In the genomic region with DNA sequence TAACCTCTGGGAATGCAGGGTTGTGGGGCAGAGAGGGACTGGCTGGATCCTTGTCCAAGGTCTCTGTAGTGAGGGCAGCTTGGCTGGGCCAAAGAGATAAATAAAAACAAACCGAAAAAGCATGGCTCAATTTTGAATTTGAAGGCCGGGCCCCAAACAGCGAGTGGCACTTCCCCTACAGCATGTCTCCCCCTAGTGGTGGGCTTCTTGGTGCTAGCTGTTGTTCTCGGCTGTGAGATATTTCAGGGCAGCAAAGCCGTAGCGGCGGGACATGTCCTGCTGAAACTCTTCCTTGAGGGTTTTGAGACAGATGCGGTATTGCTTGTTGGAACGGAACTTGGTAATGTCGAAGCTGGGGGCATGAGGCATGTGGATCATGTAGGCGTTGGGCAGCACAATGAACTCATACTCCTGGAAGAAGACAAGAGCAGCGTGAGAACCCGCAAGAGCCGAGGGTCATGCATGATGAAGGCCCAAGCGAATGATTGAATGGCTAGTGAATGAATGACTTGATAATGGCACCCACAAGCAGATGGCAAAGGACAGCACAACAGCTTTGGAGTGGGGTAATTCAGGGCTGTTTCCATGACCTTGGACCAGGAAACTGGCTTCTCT, we compare ENCODE assay signal across 9 cellular contexts.
A peak's percentile ranks its signal among the peaks of the same experiment; 100 is the strongest.
DNase-seq lines count a peak whose midpoint lies in the region; ATAC-seq and TF ChIP-seq lines count a peak whose summit lies in the region.
"Had no signal": no experiment of that assay in that cellular context is flagged by ENCODE, and none has a peak within 500 bp of the region (broad histone marks: within the 10 kb centered on the region; RNA-seq: fewer than 3 reads in every experiment).

No MANE protein-coding gene starts in this region.

- H3K4me1 Mint-ChIP-seq in HFFc6 (ENCODE audit: low read depth) (no peaks in the 10 kb centered on the region), neural progenitor cell (peaks cover 8% of the 10 kb centered on the region)
- H3K4me1 Mint-ChIP-seq in activated naive CD8-positive, alpha-beta T cell treated with anti-CD3 and anti-CD28 coated beads, Interleukin-2, amount 50 U/mL, for 24 hours, result peaks cover 15% of the 10 kb centered on the region
- H3K4me1 Mint-ChIP-seq in natural killer cell treated with Interleukin-12 subunit alpha and Interleukin-12 subunit beta and Interleukin-15 and Interleukin-18, amount 100 ng/mL, for 72 hours (ENCODE audit: low read depth in 2 of 2), result no peaks in the 10 kb centered on the region
- H3K4me1 Mint-ChIP-seq: activated naive CD4-positive, alpha-beta T cell treated with anti-CD3 and anti-CD28 coated beads, Interleukin-2, amount 50 U/mL, for 24 hours had no signal

- H3K9me3 ChIP-seq in neural progenitor cell (ENCODE audit: low read depth) (no peaks in the 10 kb centered on the region), vagina (no peaks in the 10 kb centered on the region)

- peaks cover 18% of the 10 kb centered on the region for H3K36me3 Mint-ChIP-seq in HFFc6 (ENCODE audit: low read depth)
- no peaks in the 10 kb centered on the region for H3K36me3 Mint-ChIP-seq in activated naive CD8-positive, alpha-beta T cell treated with anti-CD3 and anti-CD28 coated beads, Interleukin-2, amount 50 U/mL, for 24 hours (ENCODE audit: low read depth)
- H3K36me3 Mint-ChIP-seq in neural progenitor cell, result peaks cover 34% of the 10 kb centered on the region
- H3K36me3 Mint-ChIP-seq in natural killer cell treated with Interleukin-12 subunit alpha and Interleukin-12 subunit beta and Interleukin-15 and Interleukin-18, amount 100 ng/mL, for 72 hours, result no peaks in the 10 kb centered on the region
- H3K36me3 Mint-ChIP-seq: activated naive CD4-positive, alpha-beta T cell treated with anti-CD3 and anti-CD28 coated beads, Interleukin-2, amount 50 U/mL, for 24 hours had no signal

- H2AFZ ChIP-seq in neural progenitor cell (replicated peaks), result no peak overlapping the region

- no peak overlapping the region for H3K4me2 ChIP-seq in neural progenitor cell

- H3K4me1 ChIP-seq in neural progenitor cell (peaks cover 20% of the 10 kb centered on the region), vagina (no peaks in the 10 kb centered on the region)

- H3K9ac ChIP-seq in neural progenitor cell, result no peak overlapping the region

- TF ChIP-seq POLR2A in vagina (IDR thresholded peaks at IDR 0.05), result no peak

- ATAC-seq in activated naive CD8-positive, alpha-beta T cell treated with anti-CD3 and anti-CD28 coated beads, Interleukin-2, amount 50 U/mL, for 24 hours, result no peak
- no peak for ATAC-seq in natural killer cell treated with Interleukin-12 subunit alpha and Interleukin-12 subunit beta and Interleukin-15 and Interleukin-18, amount 100 ng/mL, for 72 hours

- H3K9me3 Mint-ChIP-seq in HFFc6 (peaks cover 44% of the 10 kb centered on the region), neural progenitor cell (no peaks in the 10 kb centered on the region)
- H3K9me3 Mint-ChIP-seq in activated naive CD8-positive, alpha-beta T cell treated with anti-CD3 and anti-CD28 coated beads, Interleukin-2, amount 50 U/mL, for 24 hours, result no peaks in the 10 kb centered on the region
- H3K9me3 Mint-ChIP-seq in natural killer cell treated with Interleukin-12 subunit alpha and Interleukin-12 subunit beta and Interleukin-15 and Interleukin-18, amount 100 ng/mL, for 72 hours, result no peaks in the 10 kb centered on the region
- H3K9me3 Mint-ChIP-seq: activated naive CD4-positive, alpha-beta T cell treated with anti-CD3 and anti-CD28 coated beads, Interleukin-2, amount 50 U/mL, for 24 hours had no signal

- H3K27me3 ChIP-seq in neural progenitor cell, result no peaks in the 10 kb centered on the region
- no peaks in the 10 kb centered on the region for H3K27me3 ChIP-seq in vagina

- no peaks in the 10 kb centered on the region for H3K79me2 ChIP-seq in neural progenitor cell (ENCODE audit: low read depth)

- DNase-seq in ELF-1 (ENCODE audit: low read depth, low spot score), result peak; percentile 53
- no peak for DNase-seq in HFFc6
- DNase-seq in activated naive CD8-positive, alpha-beta T cell treated with anti-CD3 and anti-CD28 coated beads, Interleukin-2, amount 50 U/mL, for 24 hours, result peak; percentile 20
- peak; percentile 70 for DNase-seq in neural progenitor cell (ENCODE audit: low spot score)
- DNase-seq in NCI-H2227 treated with DMSO at 0.1 percent for 48 hours (lab: John Stamatoyannopoulos, UW), result no peak
- DNase-seq in COR-L47 (lab: John Stamatoyannopoulos, UW), result no peak
- DNase-seq in natural killer cell treated with Interleukin-12 subunit alpha and Interleukin-12 subunit beta and Interleukin-15 and Interleukin-18, amount 100 ng/mL, for 72 hours (ENCODE audit: low spot score), result no peak
- DNase-seq in vagina (ENCODE audit: extremely low spot score in 2 of 2), result no peak

- H4K20me1 ChIP-seq in neural progenitor cell (ENCODE audit: low read depth), result no peaks in the 10 kb centered on the region

- H3K27me3 Mint-ChIP-seq in HFFc6 (ENCODE audit: insufficient read depth), result no peaks in the 10 kb centered on the region
- no peaks in the 10 kb centered on the region for H3K27me3 Mint-ChIP-seq in activated naive CD8-positive, alpha-beta T cell treated with anti-CD3 and anti-CD28 coated beads, Interleukin-2, amount 50 U/mL, for 24 hours
- H3K27me3 Mint-ChIP-seq in neural progenitor cell (ENCODE audit: insufficient read depth, low read depth), result no peaks in the 10 kb centered on the region
- H3K27me3 Mint-ChIP-seq in natural killer cell treated with Interleukin-12 subunit alpha and Interleukin-12 subunit beta and Interleukin-15 and Interleukin-18, amount 100 ng/mL, for 72 hours, result no peaks in the 10 kb centered on the region

- H3K36me3 ChIP-seq in neural progenitor cell (no peaks in the 10 kb centered on the region), vagina (peaks cover 0 to 6% of the 10 kb centered on the region in 2 donors)

- H3K4me3 Mint-ChIP-seq in HFFc6, result no peak overlapping the region
- H3K4me3 Mint-ChIP-seq in activated naive CD8-positive, alpha-beta T cell treated with anti-CD3 and anti-CD28 coated beads, Interleukin-2, amount 50 U/mL, for 24 hours, result no peak overlapping the region
- H3K4me3 Mint-ChIP-seq in neural progenitor cell, result no peak overlapping the region
- no peak overlapping the region for H3K4me3 Mint-ChIP-seq in natural killer cell treated with Interleukin-12 subunit alpha and Interleukin-12 subunit beta and Interleukin-15 and Interleukin-18, amount 100 ng/mL, for 72 hours
- H3K4me3 Mint-ChIP-seq: activated naive CD4-positive, alpha-beta T cell treated with anti-CD3 and anti-CD28 coated beads, Interleukin-2, amount 50 U/mL, for 24 hours had no signal

- TF ChIP-seq CTCF in HFFc6 (IDR thresholded peaks at IDR 0.05), result peak; percentile 59
- peak; percentile 77 for TF ChIP-seq CTCF in neural progenitor cell (IDR thresholded peaks at IDR 0.05)
- TF ChIP-seq CTCF in vagina (IDR thresholded peaks at IDR 0.05), result no peak

- peaks cover 16% of the 10 kb centered on the region for H3F3A ChIP-seq in neural progenitor cell (ENCODE audit: low read depth)

- H3K27ac Mint-ChIP-seq in HFFc6 (no peak overlapping the region), neural progenitor cell (no peak overlapping the region)
- no peak overlapping the region for H3K27ac Mint-ChIP-seq in activated naive CD8-positive, alpha-beta T cell treated with anti-CD3 and anti-CD28 coated beads, Interleukin-2, amount 50 U/mL, for 24 hours
- no peak overlapping the region for H3K27ac Mint-ChIP-seq in natural killer cell treated with Interleukin-12 subunit alpha and Interleukin-12 subunit beta and Interleukin-15 and Interleukin-18, amount 100 ng/mL, for 72 hours
- H3K27ac Mint-ChIP-seq: activated naive CD4-positive, alpha-beta T cell treated with anti-CD3 and anti-CD28 coated beads, Interleukin-2, amount 50 U/mL, for 24 hours had no signal

- no peak overlapping the region for H3K27ac ChIP-seq in neural progenitor cell
- H3K27ac ChIP-seq in vagina, result no peak overlapping the region

- H3K4me3 ChIP-seq in neural progenitor cell (no peak overlapping the region), vagina (no peak overlapping the region)

- intact Hi-C loops in vagina (cut with DNase I), result no loop called here

Comparison
In these comparisons a context has a peak if more than half of its experiments do, and no peak if none do; other contexts are left out.
1. DNase-seq: peak in ELF-1 (single experiment), activated naive CD8-positive, alpha-beta T cell treated with anti-CD3 and anti-CD28 coated beads, Interleukin-2, amount 50 U/mL, for 24 hours (single experiment) and neural progenitor cell (single experiment); none in HFFc6 (single experiment), NCI-H2227 treated with DMSO at 0.1 percent for 48 hours (single experiment), COR-L47 (single experiment), natural killer cell treated with Interleukin-12 subunit alpha and Interleukin-12 subunit beta and Interleukin-15 and Interleukin-18, amount 100 ng/mL, for 72 hours (single experiment) and vagina (0 of 2).
2. CTCF ChIP-seq: peak in HFFc6 (single experiment) and neural progenitor cell (single experiment); none in vagina (0 of 3).